In the genomic region with DNA sequence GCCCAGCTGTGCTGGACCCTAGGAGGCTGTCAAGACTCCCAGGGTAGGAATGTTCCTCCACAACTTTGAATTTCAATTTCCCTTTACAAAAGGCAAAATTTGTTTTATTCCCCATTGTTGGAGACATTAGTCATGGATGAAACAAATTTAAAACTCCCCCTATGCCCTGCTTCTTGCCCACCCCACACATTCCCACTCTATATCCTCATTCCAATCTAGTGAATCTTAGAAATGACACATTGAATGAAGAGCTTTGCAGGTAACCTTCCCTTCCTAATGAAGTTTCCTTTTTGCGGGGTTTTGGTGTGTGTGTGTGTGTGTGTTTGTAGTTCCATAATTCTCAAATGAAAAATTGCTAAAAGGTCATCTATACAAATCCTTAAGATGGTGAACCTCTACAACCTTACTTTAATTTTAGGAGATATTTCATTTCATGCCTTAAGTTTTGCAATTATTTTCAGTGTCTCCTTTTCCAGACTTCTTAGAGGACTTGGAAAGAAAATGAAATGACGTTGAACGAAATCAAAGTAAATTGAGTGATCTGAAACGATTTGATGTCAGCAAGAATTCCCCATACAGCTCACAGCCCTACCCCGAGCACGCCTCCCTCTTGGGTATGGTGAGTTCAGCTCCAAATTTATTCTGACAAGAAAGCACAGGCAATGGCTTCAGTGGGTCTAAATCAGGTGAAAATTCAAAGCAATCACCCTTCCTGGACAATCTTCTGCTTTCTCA, we compare ENCODE assay signal across 9 cellular contexts.
DNase-seq lines count a peak whose midpoint lies in the region; ATAC-seq, FAIRE-seq and TF ChIP-seq lines count a peak whose summit lies in the region.
"Had no signal": no experiment of that assay in that cellular context is flagged by ENCODE, and none has a peak within 500 bp of the region (broad histone marks: within the 10 kb centered on the region; RNA-seq: fewer than 3 reads in every experiment).

No MANE protein-coding gene starts in this region.

- no peak for TF ChIP-seq EP300 in A549 (IDR thresholded peaks at IDR 0.05)

- BruUV-seq in mammary epithelial cell (replicated peaks; lab: Mats Ljungman, UMichigan): no TSS peak

- peaks cover 38% of the 10 kb centered on the region for H3K4me1 Mint-ChIP-seq in mesothelial cell of epicardium

- no peak for FAIRE-seq in A549 (lab: Jason Lieb, UNC)
- FAIRE-seq: TTC549 had no signal

- DNase-seq in A549 (ENCODE audit: low read depth in 1 of 2, low spot score in 1 of 2): peak in 1 of 2 experiments; percentile 29
- DNase-seq in KBM-7: peak; percentile 6
- peak; percentile 64 for DNase-seq in mammary epithelial cell
- no peak for DNase-seq in mesothelial cell of epicardium (ENCODE audit: low spot score in 2 of 2, unreplicated experiment in 2 of 2)
- no peak for DNase-seq in NCI-H2227 treated with DMSO at 0.1 percent for 48 hours (lab: John Stamatoyannopoulos, UW)
- no peak for DNase-seq in SW 1271 (lab: John Stamatoyannopoulos, UW)
- DNase-seq in HuH-7 (ENCODE audit: low spot score): no peak
- no peak for DNase-seq in activated effector memory CD4-positive, alpha-beta T cell treated with Interleukin-2 at 50 U/mL for 16 hours

- no peaks in the 10 kb centered on the region for H3K9me3 ChIP-seq in A549
- no peaks in the 10 kb centered on the region for H3K9me3 ChIP-seq in mammary epithelial cell (replicated peaks; ENCODE audit: insufficient read depth, low read length)

- TF ChIP-seq CTCF in A549 (IDR thresholded peaks at IDR 0.05) (no peak), mammary epithelial cell (conservative IDR thresholded peaks at IDR 0.05 in 1 of 2, IDR thresholded peaks at IDR 0.05 in 1 of 2; ENCODE audit: extremely low read depth in 1 of 2, insufficient read depth in 1 of 2, low read depth in 1 of 2, low read length in 2 of 2) (no peak), mesothelial cell of epicardium (IDR thresholded peaks at IDR 0.05; ENCODE audit: unreplicated experiment) (no peak)

- in situ Hi-C loops in KBM-7 (cut with MboI; ENCODE audit: low pct_unique_long_range_greater_than_20kb, low sequenced_read_pairs): loop anchor here (10.0 to 25.0 kb wide), 2 partner anchors 413 to 550 kb away; a partner anchor contains a TSS
- in situ Hi-C loops in mammary epithelial cell (cut with MboI; ENCODE audit: low sequenced_read_pairs in 2 of 2): loop anchor here (10.0 to 25.0 kb wide), 4 partner anchors 273 to 550 kb away; no protein-coding TSS in a partner anchor

- H3K4me2 ChIP-seq in A549 (peak overlapping the region; percentile 78), mammary epithelial cell (ENCODE audit: insufficient read depth, low read depth, low read length) (peak overlapping the region; percentile 97)

- no peak for TF ChIP-seq RAD21 in A549 (conservative IDR thresholded peaks at IDR 0.05 in 1 of 2, IDR thresholded peaks at IDR 0.05 in 1 of 2)

- no peak for TF ChIP-seq POLR2A in A549 (IDR thresholded peaks at IDR 0.05; ENCODE audit: low read length)

- no peaks in the 10 kb centered on the region for H4K20me1 ChIP-seq in mammary epithelial cell (ENCODE audit: insufficient read depth, low read length)

- H3K27ac Mint-ChIP-seq in mesothelial cell of epicardium: peak overlapping the region; percentile 98

- peak overlapping the region; percentile 93 to 98 for H3K27ac ChIP-seq in A549
- peak overlapping the region; percentile 92 for H3K27ac ChIP-seq in mammary epithelial cell (ENCODE audit: insufficient read depth, low read depth, low read length)

- dilution Hi-C loops in mammary epithelial cell (cut with HindIII; ENCODE audit: low sequenced_read_pairs): no loop called here

- H3K27me3 Mint-ChIP-seq in mesothelial cell of epicardium (ENCODE audit: low read depth): no peaks in the 10 kb centered on the region

- H3K9me3 Mint-ChIP-seq in mesothelial cell of epicardium: no peaks in the 10 kb centered on the region

- CTCF ChIA-PET in A549 (lab: Yijun Ruan, JAX): interaction anchor here (0.6 to 9.1 kb wide), 11 partner anchors 14 to 935 kb away, joined by 3 to 96 read pairs (median 4); a partner anchor contains a TSS
- CTCF ChIA-PET in mammary epithelial cell (lab: Charles Lee; ENCODE audit: low non-redundant PET): interaction anchor here (0.6 kb wide), 1 partner anchor 662 kb away, joined by 4 read pairs; no protein-coding TSS in a partner anchor

- peak overlapping the region; percentile 94 for H3K9ac ChIP-seq in mammary epithelial cell (ENCODE audit: insufficient read depth, low read length)

- no peak for ATAC-seq in A549

- 79% methylated on average over 6 of the region's 6 CpGs for WGBS in A549 (ENCODE audit: missing lambda C conversion rate)
- 56% methylated on average over 5 of the region's 6 CpGs for WGBS in mammary epithelial cell (ENCODE audit: low coverage, missing lambda C conversion rate)

- H3K79me2 ChIP-seq in mammary epithelial cell (ENCODE audit: insufficient read depth, low read length): no peaks in the 10 kb centered on the region

- POLR2A ChIA-PET in A549 (lab: Yijun Ruan, JAX): interaction anchor here (0.9 to 2.8 kb wide), 10 partner anchors 19 to 533 kb away, joined by 3 to 69 read pairs (median 21); a partner anchor contains a TSS

- intact Hi-C loops in mammary epithelial cell (cut with micrococcal nuclease): loop anchor here (1.0 to 10.0 kb wide), 2 partner anchors 43 to 407 kb away; no protein-coding TSS in a partner anchor

- H3K4me3 Mint-ChIP-seq in mesothelial cell of epicardium: peak overlapping the region; percentile 68

- no peaks in the 10 kb centered on the region for H3K27me3 ChIP-seq in mammary epithelial cell (ENCODE audit: insufficient read depth, low read length)

- no peak overlapping the region for H3K4me3 ChIP-seq in A549
- peak overlapping the region in 2 of 3 experiments; percentile 35 to 54 for H3K4me3 ChIP-seq in mammary epithelial cell (replicated peaks in 1 of 3; ENCODE audit: insufficient read depth in 1 of 3, low read depth in 2 of 3, low read length in 3 of 3)

- H3K4me1 ChIP-seq in A549: peaks cover 23% of the 10 kb centered on the region
- H3K4me1 ChIP-seq in mammary epithelial cell (ENCODE audit: insufficient read depth, low read length): peaks cover 58% of the 10 kb centered on the region

- H3K36me3 Mint-ChIP-seq in mesothelial cell of epicardium: no peaks in the 10 kb centered on the region

- no peaks in the 10 kb centered on the region for H3K36me3 ChIP-seq in mammary epithelial cell (ENCODE audit: insufficient read depth, low read length)

- H2AFZ ChIP-seq in mammary epithelial cell (ENCODE audit: low read depth, low read length): no peak overlapping the region

TF ChIP-seq in A549, 52 proteins besides CTCF, POLR2A, EP300 and RAD21:
- no peak for TF ChIP-seq NPAS2 (CRISPR knock-in tag; IDR thresholded peaks at IDR 0.05; ENCODE audit: borderline replicate concordance)
- TF ChIP-seq FOSL2 (IDR thresholded peaks at IDR 0.05): no peak
- TF ChIP-seq FOSL2 (CRISPR knock-in tag; IDR thresholded peaks at IDR 0.05): peak; percentile 40

Comparison
In these comparisons a context has a peak if more than half of its experiments do, and no peak if none do; other contexts are left out.
1. DNase-seq: peak in KBM-7 (single experiment) and mammary epithelial cell (single experiment); none in mesothelial cell of epicardium (0 of 2), NCI-H2227 treated with DMSO at 0.1 percent for 48 hours (single experiment), SW 1271 (0 of 2), HuH-7 (single experiment) and activated effector memory CD4-positive, alpha-beta T cell treated with Interleukin-2 at 50 U/mL for 16 hours (single experiment).